In the genomic region with DNA sequence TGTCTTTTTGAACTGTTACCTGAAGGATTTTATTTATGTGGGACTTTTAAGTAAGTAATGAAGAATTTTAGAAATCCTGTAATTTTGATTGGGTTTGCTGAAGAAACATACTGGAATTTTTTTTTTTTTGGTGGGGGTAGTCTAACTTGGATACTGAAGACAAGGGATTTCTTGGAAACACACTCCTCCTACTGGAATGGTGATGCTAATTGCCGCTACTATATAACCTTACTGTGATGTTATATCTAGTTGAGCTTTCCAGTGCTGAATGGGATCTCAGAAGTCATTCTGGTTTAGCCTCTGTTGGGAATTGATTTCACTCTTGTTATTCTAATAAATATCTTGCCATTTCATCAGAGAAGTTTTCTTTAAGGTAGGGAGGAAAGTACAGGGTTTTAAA, we compare ENCODE assay signal across 1 cellular context.
A peak's percentile ranks its signal among the peaks of the same experiment; 100 is the strongest.
TF ChIP-seq lines count a peak whose summit lies in the region.

No MANE protein-coding gene starts in this region.

TF ChIP-seq in HEK293, 187 proteins besides CTCF, POLR2A, EP300 and RAD21 (continued from another document):
- TF ChIP-seq, protein P1, sequence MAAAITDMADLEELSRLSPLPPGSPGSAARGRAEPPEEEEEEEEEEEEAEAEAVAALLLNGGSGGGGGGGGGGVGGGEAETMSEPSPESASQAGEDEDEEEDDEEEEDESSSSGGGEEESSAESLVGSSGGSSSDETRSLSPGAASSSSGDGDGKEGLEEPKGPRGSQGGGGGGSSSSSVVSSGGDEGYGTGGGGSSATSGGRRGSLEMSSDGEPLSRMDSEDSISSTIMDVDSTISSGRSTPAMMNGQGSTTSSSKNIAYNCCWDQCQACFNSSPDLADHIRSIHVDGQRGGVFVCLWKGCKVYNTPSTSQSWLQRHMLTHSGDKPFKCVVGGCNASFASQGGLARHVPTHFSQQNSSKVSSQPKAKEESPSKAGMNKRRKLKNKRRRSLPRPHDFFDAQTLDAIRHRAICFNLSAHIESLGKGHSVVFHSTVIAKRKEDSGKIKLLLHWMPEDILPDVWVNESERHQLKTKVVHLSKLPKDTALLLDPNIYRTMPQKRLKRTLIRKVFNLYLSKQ (tag by site-specific recombination; IDR thresholded peaks at IDR 0.05; ENCODE audit: borderline replicate concordance), result no peak
- TF ChIP-seq ZNF555 (tag by site-specific recombination; conservative IDR thresholded peaks at IDR 0.05), result no peak
- no peak for TF ChIP-seq ZNF274 (IDR thresholded peaks at IDR 0.05; ENCODE audit: low read length)
- no peak for TF ChIP-seq ZNF274 (tag by site-specific recombination; IDR thresholded peaks at IDR 0.05; ENCODE audit: borderline replicate concordance)
- TF ChIP-seq ZNF391 (tag by site-specific recombination; IDR thresholded peaks at IDR 0.05; ENCODE audit: borderline replicate concordance, low read depth), result no peak
- TF ChIP-seq ZNF302 (tag by site-specific recombination; IDR thresholded peaks at IDR 0.05; ENCODE audit: low read depth), result no peak
- TF ChIP-seq ZNF610 (tag by site-specific recombination; IDR thresholded peaks at IDR 0.05; ENCODE audit: borderline replicate concordance), result no peak
- TF ChIP-seq ZNF654 (tag by site-specific recombination; IDR thresholded peaks at IDR 0.05; ENCODE audit: low read depth), result peak; percentile 59
- no peak for TF ChIP-seq PRDM10 (tag by site-specific recombination; IDR thresholded peaks at IDR 0.05)
- no peak for TF ChIP-seq ZNF785 (tag by site-specific recombination; IDR thresholded peaks at IDR 0.05)
- no peak for TF ChIP-seq ZNF37A (tag by site-specific recombination; IDR thresholded peaks at IDR 0.05)
- no peak for TF ChIP-seq ZNF548 (tag by site-specific recombination; IDR thresholded peaks at IDR 0.05)
- no peak for TF ChIP-seq ZNF677 (tag by site-specific recombination; IDR thresholded peaks at IDR 0.05)
- TF ChIP-seq ZBTB7A (tag by site-specific recombination; IDR thresholded peaks at IDR 0.05; ENCODE audit: low read depth), result no peak
- no peak for TF ChIP-seq INSM2 (tag by site-specific recombination; IDR thresholded peaks at IDR 0.05)
- TF ChIP-seq, protein P2, sequence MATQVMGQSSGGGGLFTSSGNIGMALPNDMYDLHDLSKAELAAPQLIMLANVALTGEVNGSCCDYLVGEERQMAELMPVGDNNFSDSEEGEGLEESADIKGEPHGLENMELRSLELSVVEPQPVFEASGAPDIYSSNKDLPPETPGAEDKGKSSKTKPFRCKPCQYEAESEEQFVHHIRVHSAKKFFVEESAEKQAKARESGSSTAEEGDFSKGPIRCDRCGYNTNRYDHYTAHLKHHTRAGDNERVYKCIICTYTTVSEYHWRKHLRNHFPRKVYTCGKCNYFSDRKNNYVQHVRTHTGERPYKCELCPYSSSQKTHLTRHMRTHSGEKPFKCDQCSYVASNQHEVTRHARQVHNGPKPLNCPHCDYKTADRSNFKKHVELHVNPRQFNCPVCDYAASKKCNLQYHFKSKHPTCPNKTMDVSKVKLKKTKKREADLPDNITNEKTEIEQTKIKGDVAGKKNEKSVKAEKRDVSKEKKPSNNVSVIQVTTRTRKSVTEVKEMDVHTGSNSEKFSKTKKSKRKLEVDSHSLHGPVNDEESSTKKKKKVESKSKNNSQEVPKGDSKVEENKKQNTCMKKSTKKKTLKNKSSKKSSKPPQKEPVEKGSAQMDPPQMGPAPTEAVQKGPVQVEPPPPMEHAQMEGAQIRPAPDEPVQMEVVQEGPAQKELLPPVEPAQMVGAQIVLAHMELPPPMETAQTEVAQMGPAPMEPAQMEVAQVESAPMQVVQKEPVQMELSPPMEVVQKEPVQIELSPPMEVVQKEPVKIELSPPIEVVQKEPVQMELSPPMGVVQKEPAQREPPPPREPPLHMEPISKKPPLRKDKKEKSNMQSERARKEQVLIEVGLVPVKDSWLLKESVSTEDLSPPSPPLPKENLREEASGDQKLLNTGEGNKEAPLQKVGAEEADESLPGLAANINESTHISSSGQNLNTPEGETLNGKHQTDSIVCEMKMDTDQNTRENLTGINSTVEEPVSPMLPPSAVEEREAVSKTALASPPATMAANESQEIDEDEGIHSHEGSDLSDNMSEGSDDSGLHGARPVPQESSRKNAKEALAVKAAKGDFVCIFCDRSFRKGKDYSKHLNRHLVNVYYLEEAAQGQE (tag by site-specific recombination; IDR thresholded peaks at IDR 0.05), result peak; percentile 61; the same call in 1 of the 2 replicates
- no peak for TF ChIP-seq ZNF76 (tag by site-specific recombination; IDR thresholded peaks at IDR 0.05; ENCODE audit: borderline replicate concordance, low read depth)
TF ChIP-seq in HEK293: peak in this region for 3.
